In the genomic region with DNA sequence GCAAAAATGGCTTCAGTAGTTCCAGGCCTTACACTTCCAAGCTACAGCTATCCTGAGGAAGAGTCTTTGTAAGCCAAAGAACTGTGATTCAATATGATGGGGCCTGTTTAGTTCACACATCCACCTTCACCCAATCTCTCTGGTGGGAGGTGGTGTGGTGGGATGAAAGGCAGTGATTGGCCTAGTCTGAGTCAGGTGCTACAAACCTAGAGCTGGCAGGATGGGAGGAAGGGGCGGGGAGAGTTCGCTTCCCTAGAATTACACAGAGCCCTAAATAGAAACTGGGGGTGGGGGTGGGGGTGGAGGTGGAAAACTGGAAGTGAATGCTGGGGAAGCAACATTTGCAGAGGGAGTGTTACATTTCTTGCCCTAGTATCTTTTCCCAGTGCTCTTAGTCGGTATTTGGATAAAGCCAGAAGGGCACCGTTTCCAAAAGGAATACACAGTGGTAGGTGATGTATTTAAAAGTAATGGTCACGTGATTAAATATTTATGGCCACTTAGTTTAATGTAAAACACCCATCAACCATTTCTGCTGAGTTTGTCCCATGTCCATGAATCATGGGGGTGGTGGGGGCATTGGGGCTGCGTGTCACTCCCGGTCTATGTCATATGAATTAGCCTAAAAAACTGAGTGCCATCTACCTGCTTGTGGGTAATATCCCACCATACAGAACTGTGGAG, we compare ENCODE assay signal across 1 cellular context.
TF ChIP-seq lines count a peak whose summit lies in the region.

No MANE protein-coding gene starts in this region.

TF ChIP-seq in K562, 482 proteins besides CTCF, POLR2A, EP300 and RAD21 (continued from another document):
- TF ChIP-seq, protein P1, sequence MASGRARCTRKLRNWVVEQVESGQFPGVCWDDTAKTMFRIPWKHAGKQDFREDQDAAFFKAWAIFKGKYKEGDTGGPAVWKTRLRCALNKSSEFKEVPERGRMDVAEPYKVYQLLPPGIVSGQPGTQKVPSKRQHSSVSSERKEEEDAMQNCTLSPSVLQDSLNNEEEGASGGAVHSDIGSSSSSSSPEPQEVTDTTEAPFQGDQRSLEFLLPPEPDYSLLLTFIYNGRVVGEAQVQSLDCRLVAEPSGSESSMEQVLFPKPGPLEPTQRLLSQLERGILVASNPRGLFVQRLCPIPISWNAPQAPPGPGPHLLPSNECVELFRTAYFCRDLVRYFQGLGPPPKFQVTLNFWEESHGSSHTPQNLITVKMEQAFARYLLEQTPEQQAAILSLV (tag; IDR thresholded peaks at IDR 0.05), result no peak
- TF ChIP-seq, protein P2, sequence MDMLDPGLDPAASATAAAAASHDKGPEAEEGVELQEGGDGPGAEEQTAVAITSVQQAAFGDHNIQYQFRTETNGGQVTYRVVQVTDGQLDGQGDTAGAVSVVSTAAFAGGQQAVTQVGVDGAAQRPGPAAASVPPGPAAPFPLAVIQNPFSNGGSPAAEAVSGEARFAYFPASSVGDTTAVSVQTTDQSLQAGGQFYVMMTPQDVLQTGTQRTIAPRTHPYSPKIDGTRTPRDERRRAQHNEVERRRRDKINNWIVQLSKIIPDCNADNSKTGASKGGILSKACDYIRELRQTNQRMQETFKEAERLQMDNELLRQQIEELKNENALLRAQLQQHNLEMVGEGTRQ (CRISPR knock-in tag; IDR thresholded peaks at IDR 0.05), result no peak
- TF ChIP-seq, protein P3, sequence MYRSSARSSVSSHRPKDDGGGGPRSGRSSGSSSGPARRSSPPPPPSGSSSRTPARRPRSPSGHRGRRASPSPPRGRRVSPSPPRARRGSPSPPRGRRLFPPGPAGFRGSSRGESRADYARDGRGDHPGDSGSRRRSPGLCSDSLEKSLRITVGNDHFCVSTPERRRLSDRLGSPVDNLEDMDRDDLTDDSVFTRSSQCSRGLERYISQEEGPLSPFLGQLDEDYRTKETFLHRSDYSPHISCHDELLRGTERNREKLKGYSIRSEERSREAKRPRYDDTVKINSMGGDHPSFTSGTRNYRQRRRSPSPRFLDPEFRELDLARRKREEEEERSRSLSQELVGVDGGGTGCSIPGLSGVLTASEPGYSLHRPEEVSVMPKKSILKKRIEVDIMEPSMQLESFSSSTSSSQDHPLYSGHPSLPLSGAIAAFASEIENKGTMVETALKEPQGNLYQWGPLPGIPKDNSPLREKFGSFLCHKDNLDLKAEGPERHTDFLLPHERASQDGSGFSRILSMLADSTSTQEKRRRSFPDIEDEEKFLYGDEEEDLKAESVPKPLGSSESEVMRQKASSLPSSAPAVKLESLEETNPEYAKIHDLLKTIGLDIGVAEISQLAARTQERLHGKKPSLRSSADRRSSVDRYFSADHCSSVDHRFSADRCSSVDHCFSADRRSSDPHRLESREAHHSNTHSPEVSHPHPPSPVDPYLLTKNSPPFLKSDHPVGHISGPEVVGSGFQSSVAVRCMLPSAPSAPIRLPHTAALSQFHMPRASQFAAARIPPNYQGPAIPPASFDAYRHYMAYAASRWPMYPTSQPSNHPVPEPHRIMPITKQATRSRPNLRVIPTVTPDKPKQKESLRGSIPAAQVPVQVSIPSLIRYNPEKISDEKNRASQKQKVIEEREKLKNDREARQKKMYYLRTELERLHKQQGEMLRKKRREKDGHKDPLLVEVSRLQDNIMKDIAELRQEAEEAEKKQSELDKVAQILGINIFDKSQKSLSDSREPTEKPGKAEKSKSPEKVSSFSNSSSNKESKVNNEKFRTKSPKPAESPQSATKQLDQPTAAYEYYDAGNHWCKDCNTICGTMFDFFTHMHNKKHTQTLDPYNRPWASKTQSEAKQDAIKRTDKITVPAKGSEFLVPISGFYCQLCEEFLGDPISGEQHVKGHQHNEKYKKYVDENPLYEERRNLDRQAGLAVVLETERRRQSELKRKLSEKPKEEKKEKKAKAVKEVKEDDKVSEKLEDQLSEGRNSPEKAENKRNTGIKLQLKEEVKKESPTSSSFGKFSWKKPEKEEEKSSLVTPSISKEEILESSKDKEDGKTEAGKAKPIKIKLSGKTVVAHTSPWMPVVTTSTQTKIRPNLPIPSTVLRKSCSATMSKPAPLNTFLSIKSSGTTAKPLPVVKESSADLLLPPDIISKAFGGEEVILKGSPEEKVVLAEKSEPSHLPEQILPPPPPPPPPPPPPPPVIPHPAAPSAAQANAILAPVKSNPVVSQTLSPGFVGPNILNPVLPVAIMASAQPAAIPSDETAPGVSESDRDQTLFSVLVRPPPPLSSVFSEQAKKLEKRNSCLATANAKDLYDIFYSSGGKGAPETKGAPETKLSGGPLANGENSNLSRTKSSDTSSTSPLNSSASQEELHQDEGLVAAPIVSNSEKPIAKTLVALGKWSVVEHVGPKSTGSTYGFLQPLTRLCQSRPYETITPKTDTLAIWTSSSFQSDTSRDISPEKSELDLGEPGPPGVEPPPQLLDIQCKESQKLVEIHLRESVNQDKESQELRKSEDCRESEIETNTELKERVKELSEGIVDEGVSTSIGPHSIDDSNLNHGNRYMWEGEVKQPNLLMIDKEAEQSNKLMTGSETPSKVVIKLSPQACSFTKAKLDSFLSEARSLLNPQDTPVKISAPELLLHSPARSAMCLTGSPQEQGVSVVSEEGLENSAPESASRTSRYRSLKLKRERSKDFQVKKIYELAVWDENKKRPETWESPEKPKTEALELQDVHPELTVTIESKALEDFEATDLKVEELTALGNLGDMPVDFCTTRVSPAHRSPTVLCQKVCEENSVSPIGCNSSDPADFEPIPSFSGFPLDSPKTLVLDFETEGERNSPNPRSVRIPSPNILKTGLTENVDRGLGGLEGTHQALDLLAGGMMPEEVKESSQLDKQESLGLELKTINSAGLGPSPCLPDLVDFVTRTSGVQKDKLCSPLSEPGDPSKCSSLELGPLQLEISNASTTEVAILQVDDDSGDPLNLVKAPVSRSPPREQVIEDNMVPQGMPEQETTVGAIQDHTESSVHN (IDR thresholded peaks at IDR 0.05; ENCODE audit: borderline replicate concordance in 1 of 2, low read depth in 1 of 2), result no peak
- TF ChIP-seq HLTF (IDR thresholded peaks at IDR 0.05) (no peak), HDAC2 (IDR thresholded peaks at IDR 0.05) (no peak), PCBP1 (IDR thresholded peaks at IDR 0.05; ENCODE audit: low read depth, low read length, poor library complexity, severe bottlenecking) (no peak), MYBL2 (IDR thresholded peaks at IDR 0.05; ENCODE audit: low read depth) (no peak), MYBL2 (CRISPR knock-in tag; IDR thresholded peaks at IDR 0.05; ENCODE audit: borderline replicate concordance) (no peak), RBM34 (IDR thresholded peaks at IDR 0.05; ENCODE audit: borderline replicate concordance, insufficient read depth, low read length) (no peak), ZNF212 (CRISPR knock-in tag; IDR thresholded peaks at IDR 0.05) (no peak), ZNF75A (CRISPR knock-in tag; IDR thresholded peaks at IDR 0.05) (no peak), XRCC5 (IDR thresholded peaks at IDR 0.05; ENCODE audit: low read depth, low read length) (no peak), KLF13 (tag; IDR thresholded peaks at IDR 0.05; ENCODE audit: borderline replicate concordance, low read depth) (no peak), HNRNPK (IDR thresholded peaks at IDR 0.05; ENCODE audit: low read depth, low read length, poor library complexity, severe bottlenecking) (no peak), NR1H2 (CRISPR knock-in tag; IDR thresholded peaks at IDR 0.05) (no peak), NBN (IDR thresholded peaks at IDR 0.05; ENCODE audit: low read depth) (no peak)
- TF ChIP-seq, protein P4, sequence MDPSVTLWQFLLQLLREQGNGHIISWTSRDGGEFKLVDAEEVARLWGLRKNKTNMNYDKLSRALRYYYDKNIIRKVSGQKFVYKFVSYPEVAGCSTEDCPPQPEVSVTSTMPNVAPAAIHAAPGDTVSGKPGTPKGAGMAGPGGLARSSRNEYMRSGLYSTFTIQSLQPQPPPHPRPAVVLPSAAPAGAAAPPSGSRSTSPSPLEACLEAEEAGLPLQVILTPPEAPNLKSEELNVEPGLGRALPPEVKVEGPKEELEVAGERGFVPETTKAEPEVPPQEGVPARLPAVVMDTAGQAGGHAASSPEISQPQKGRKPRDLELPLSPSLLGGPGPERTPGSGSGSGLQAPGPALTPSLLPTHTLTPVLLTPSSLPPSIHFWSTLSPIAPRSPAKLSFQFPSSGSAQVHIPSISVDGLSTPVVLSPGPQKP (CRISPR knock-in tag; IDR thresholded peaks at IDR 0.05), result no peak
- TF ChIP-seq, protein P5, sequence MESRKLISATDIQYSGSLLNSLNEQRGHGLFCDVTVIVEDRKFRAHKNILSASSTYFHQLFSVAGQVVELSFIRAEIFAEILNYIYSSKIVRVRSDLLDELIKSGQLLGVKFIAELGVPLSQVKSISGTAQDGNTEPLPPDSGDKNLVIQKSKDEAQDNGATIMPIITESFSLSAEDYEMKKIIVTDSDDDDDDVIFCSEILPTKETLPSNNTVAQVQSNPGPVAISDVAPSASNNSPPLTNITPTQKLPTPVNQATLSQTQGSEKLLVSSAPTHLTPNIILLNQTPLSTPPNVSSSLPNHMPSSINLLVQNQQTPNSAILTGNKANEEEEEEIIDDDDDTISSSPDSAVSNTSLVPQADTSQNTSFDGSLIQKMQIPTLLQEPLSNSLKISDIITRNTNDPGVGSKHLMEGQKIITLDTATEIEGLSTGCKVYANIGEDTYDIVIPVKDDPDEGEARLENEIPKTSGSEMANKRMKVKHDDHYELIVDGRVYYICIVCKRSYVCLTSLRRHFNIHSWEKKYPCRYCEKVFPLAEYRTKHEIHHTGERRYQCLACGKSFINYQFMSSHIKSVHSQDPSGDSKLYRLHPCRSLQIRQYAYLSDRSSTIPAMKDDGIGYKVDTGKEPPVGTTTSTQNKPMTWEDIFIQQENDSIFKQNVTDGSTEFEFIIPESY (CRISPR knock-in tag; IDR thresholded peaks at IDR 0.05), result no peak
